Comparison of ENCODE assay signal across 7 cellular contexts in the genomic region with DNA sequence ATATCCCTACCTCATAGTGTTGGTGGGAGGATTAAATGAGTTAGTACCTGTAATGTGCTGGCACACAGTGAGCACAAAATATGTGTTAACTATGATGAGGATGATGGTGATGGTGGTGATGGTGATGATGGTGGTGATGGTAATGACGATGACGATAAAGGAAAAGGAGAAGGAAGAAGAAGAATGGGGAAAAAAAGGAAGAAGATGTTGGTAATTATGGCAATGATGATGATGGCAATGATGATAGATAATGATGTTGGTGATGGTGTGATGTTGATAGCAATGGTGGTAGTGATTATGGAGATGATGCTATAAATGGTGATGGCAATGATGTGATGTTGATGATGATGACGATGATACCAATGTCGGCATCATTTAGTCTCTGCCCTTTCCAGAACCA.
"Had no signal": no experiment of that assay in that cellular context is flagged by ENCODE, and none has a peak within 500 bp of the region (broad histone marks: within the 10 kb centered on the region; RNA-seq: fewer than 3 reads in every experiment).

No MANE protein-coding gene starts in this region.

- FAIRE-seq: G401.6, GM12878, GM12892, GM18507, GM19239 had no signal

- DNase-seq: GDM1, GF-D8 had no signal

- ATAC-seq: GM12878 had no signal

- H3K4me3 ChIP-seq: GM12878 had no signal
